In the genomic region with DNA sequence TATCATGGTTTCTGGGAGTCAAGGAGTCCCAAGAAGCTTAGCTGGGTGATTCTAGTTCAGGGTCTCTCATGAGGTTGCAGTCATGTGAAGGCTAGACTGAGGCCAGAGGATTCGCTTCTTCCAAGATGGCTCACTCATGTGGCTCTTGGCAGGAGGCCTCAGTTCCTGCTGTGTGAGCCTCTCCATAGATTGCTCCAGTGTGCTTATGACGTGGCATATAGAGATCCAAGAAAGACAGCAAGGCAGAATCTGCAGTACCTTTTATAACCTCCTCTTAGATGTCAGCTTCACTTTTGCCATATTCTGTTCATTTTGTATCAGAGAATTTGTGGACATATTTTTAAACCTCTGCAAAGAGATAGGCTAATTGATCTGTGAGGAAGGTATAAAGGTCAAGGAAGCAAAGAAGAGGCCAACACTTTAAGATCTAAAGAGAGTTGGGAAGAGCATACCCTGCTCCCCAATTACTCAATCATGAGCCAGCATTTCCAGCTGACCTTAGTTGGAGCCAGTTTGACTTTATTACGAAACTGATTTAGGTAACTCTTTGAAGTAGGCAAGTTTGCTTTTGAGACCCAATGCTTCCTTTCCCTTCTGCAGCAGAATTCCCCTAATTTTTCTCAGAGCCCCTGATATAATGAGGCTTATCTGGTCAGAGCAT, we compare ENCODE assay signal across 22 cellular contexts.
DNase-seq lines count a peak whose midpoint lies in the region; ATAC-seq, FAIRE-seq and TF ChIP-seq lines count a peak whose summit lies in the region.
"Had no signal": no experiment of that assay in that cellular context is flagged by ENCODE, and none has a peak within 500 bp of the region (broad histone marks: within the 10 kb centered on the region; RNA-seq: fewer than 3 reads in every experiment).

No MANE protein-coding gene starts in this region.

- peaks cover 58% of the 10 kb centered on the region for H3K4me1 Mint-ChIP-seq in HFFc6 (ENCODE audit: low read depth)
- peaks cover 7% of the 10 kb centered on the region for H3K4me1 Mint-ChIP-seq in astrocyte (ENCODE audit: low read depth, unreplicated experiment)
- H3K4me1 Mint-ChIP-seq: activated CD4-positive, alpha-beta T cell treated with anti-CD3 and anti-CD28 coated beads for 36 hours; activated naive CD4-positive, alpha-beta T cell treated with anti-CD3 and anti-CD28 coated beads, Interleukin-2, amount 50 U/mL, for 24 hours; natural killer cell had no signal

- H3K9me3 ChIP-seq in astrocyte (ENCODE audit: insufficient read depth, low read depth, low read length): no peaks in the 10 kb centered on the region
- H3K9me3 ChIP-seq in gastrocnemius medialis: no peaks in the 10 kb centered on the region

- H3K4me1 ChIP-seq in astrocyte (ENCODE audit: insufficient read depth, low read length) (peaks cover 20% of the 10 kb centered on the region), gastrocnemius medialis (no peaks in the 10 kb centered on the region)

- H3K9me3 Mint-ChIP-seq in HFFc6 (peaks cover 4% of the 10 kb centered on the region; the same call in 1 of the 2 replicates), astrocyte (ENCODE audit: unreplicated experiment) (peaks cover 4% of the 10 kb centered on the region)
- H3K9me3 Mint-ChIP-seq: CD8-positive, alpha-beta T cell had no signal

- H3K27me3 ChIP-seq in astrocyte (ENCODE audit: insufficient read depth, low read length): no peaks in the 10 kb centered on the region
- H3K27me3 ChIP-seq in gastrocnemius medialis: no peaks in the 10 kb centered on the region

- intact Hi-C loops in gastrocnemius medialis (cut with DNase I; ENCODE audit: low total_unique reads): no loop called here

- in situ Hi-C loops in gastrocnemius medialis (cut with MboI; ENCODE audit: low sequenced_read_pairs in 4 of 4): loop anchor here in 1 of 4 donors (25.0 kb wide), 1 partner anchor 329 kb away; no protein-coding TSS in a partner anchor

- H3K36me3 Mint-ChIP-seq in HFFc6 (ENCODE audit: low read depth) (peaks cover 13% of the 10 kb centered on the region), astrocyte (ENCODE audit: low read depth, unreplicated experiment) (peaks cover 3% of the 10 kb centered on the region)
- H3K36me3 Mint-ChIP-seq: CD8-positive, alpha-beta T cell; natural killer cell had no signal

- H3K4me3 ChIP-seq in astrocyte (ENCODE audit: insufficient read depth, low read depth, low read length) (no peak overlapping the region), fibroblast of villous mesenchyme (ENCODE audit: low read depth, low read length) (no peak overlapping the region), gastrocnemius medialis (no peak overlapping the region)

- DNase-seq in A172 (ENCODE audit: low spot score): peak; percentile 24
- no peak for DNase-seq in HFFc6
- DNase-seq in astrocyte (ENCODE audit: low read depth): peak; percentile 53
- peak; percentile 45 for DNase-seq in fibroblast of villous mesenchyme (ENCODE audit: low read depth)
- no peak for DNase-seq in gastrocnemius medialis
- no peak for DNase-seq in activated T-cell treated with anti-CD3 and anti-CD28 coated beads, Interleukin-2, amount 50 U/mL, for 1 hour
- DNase-seq in NCI-H1417 treated with DMSO at 0.1 percent for 48 hours (lab: John Stamatoyannopoulos, UW): no peak
- DNase-seq in activated gamma-delta T cell (lab: John Stamatoyannopoulos, UW): no peak
- DNase-seq: ACHN; activated CD4-positive, alpha-beta T cell treated with anti-CD3 and anti-CD28 coated beads for 36 hours; CD8-positive, alpha-beta T cell; central memory CD4-positive, alpha-beta T cell; effector CD8-positive, alpha-beta T cell; mammary epithelial cell; natural killer cell; NCI-H1930; NCI-H510A treated with DMSO at 0.1 percent for 48 hours; SHP77 treated with DMSO at 0.1 percent for 48 hours; stimulated activated naive CD4-positive, alpha-beta T cell; T-helper 9 cell had no signal

- no peak overlapping the region for H3K9ac ChIP-seq in astrocyte (ENCODE audit: low read length)

- H3K36me3 ChIP-seq in astrocyte (ENCODE audit: insufficient read depth, low read length) (no peaks in the 10 kb centered on the region), gastrocnemius medialis (no peaks in the 10 kb centered on the region)

- no peak for FAIRE-seq in astrocyte (lab: Jason Lieb, UNC)

- H3K79me2 ChIP-seq in astrocyte (ENCODE audit: insufficient read depth, low read length): no peaks in the 10 kb centered on the region

- no peak for TF ChIP-seq POLR2A in gastrocnemius medialis (IDR thresholded peaks at IDR 0.05)

- H3K4me2 ChIP-seq in astrocyte (ENCODE audit: low read length): peak overlapping the region; percentile 6

- H3K4me3 Mint-ChIP-seq in HFFc6 (no peak overlapping the region), astrocyte (ENCODE audit: unreplicated experiment) (no peak overlapping the region)
- H3K4me3 Mint-ChIP-seq: activated CD4-positive, alpha-beta T cell treated with anti-CD3 and anti-CD28 coated beads for 36 hours; activated naive CD4-positive, alpha-beta T cell treated with anti-CD3 and anti-CD28 coated beads, Interleukin-2, amount 50 U/mL, for 24 hours; CD8-positive, alpha-beta T cell; natural killer cell had no signal

- ATAC-seq in gastrocnemius medialis: no peak
- ATAC-seq: activated CD4-positive, alpha-beta T cell treated with anti-CD3 and anti-CD28 coated beads for 36 hours; CD8-positive, alpha-beta T cell; natural killer cell had no signal

- H3K27ac Mint-ChIP-seq in HFFc6 (peak overlapping the region; percentile 32; the same call in 1 of the 2 replicates), astrocyte (ENCODE audit: unreplicated experiment) (no peak overlapping the region)
- H3K27ac Mint-ChIP-seq: activated CD4-positive, alpha-beta T cell treated with anti-CD3 and anti-CD28 coated beads for 36 hours; activated naive CD4-positive, alpha-beta T cell treated with anti-CD3 and anti-CD28 coated beads, Interleukin-2, amount 50 U/mL, for 24 hours; CD8-positive, alpha-beta T cell; natural killer cell; progenitor cell of endocrine pancreas had no signal

- H3K27ac ChIP-seq in astrocyte (ENCODE audit: low read depth, low read length): no peak overlapping the region
- no peak overlapping the region for H3K27ac ChIP-seq in gastrocnemius medialis

- H3K27me3 Mint-ChIP-seq in HFFc6 (ENCODE audit: insufficient read depth) (no peaks in the 10 kb centered on the region), astrocyte (ENCODE audit: low read depth, unreplicated experiment) (peaks cover 6% of the 10 kb centered on the region)
- H3K27me3 Mint-ChIP-seq: activated CD4-positive, alpha-beta T cell treated with anti-CD3 and anti-CD28 coated beads for 36 hours; activated naive CD4-positive, alpha-beta T cell treated with anti-CD3 and anti-CD28 coated beads, Interleukin-2, amount 50 U/mL, for 24 hours; progenitor cell of endocrine pancreas had no signal

- no peaks in the 10 kb centered on the region for H4K20me1 ChIP-seq in astrocyte (ENCODE audit: insufficient read depth, low read length)

- TF ChIP-seq CTCF in HFFc6 (IDR thresholded peaks at IDR 0.05) (no peak), astrocyte (IDR thresholded peaks at IDR 0.05; ENCODE audit: insufficient read depth, low read depth, low read length) (no peak), fibroblast of villous mesenchyme (IDR thresholded peaks at IDR 0.05; ENCODE audit: insufficient read depth, low read depth, low read length) (no peak), gastrocnemius medialis (IDR thresholded peaks at IDR 0.05 in 4 of 5, conservative IDR thresholded peaks at IDR 0.05 in 1 of 5) (no peak)

- H2AFZ ChIP-seq in astrocyte (ENCODE audit: low read depth, low read length): no peak overlapping the region

Comparison
In these comparisons a context has a peak if more than half of its experiments do, and no peak if none do; other contexts are left out.
1. DNase-seq: peak in A172 (single experiment), astrocyte (single experiment) and fibroblast of villous mesenchyme (single experiment); none in HFFc6 (single experiment), gastrocnemius medialis (0 of 2), activated T-cell treated with anti-CD3 and anti-CD28 coated beads, Interleukin-2, amount 50 U/mL, for 1 hour (single experiment), NCI-H1417 treated with DMSO at 0.1 percent for 48 hours (single experiment) and activated gamma-delta T cell (single experiment).